In the genomic region with DNA sequence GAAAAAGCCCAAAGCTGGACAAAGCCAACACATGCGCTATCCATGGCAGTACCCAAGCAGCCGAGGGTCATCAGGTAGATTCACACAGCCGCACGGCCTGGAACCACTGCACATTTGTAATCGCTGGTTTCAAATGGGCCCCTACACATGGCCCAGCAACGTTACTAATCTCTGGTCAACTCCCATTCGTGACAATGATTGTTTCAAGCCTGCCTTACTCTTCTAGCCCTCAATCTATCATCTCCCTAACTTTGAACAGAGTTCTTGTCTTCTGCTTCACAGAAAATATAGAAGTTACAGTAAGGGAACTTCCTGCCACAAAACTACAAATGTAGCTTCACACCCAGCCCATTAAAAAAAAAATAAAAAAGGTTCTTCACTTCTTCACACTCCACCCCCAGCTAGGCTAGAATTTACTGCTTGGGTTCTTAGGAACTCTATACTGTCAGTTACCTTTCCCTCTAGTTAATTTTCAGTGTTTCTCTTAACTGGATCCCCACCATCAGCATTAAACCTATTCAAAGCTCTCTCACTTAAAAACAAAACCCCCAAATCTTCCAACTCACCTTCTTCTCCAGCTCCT, we compare ENCODE assay signal across 19 cellular contexts. TPM values are rescaled to one million over a fixed set of nuclear protein-coding genes. Genes with fewer than 3 reads are reported as not detected.
DNase-seq lines count a peak whose midpoint lies in the region; ATAC-seq and TF ChIP-seq lines count a peak whose summit lies in the region.
"Had no signal": no experiment of that assay in that cellular context is flagged by ENCODE, and none has a peak within 500 bp of the region (broad histone marks: within the 10 kb centered on the region; RNA-seq: fewer than 3 reads in every experiment).

No MANE protein-coding gene starts in this region.

- intact Hi-C loops in activated CD4-positive, alpha-beta T cell treated with anti-CD3 and anti-CD28 coated beads for 36 hours (cut with DNase I, micrococcal nuclease) = loop anchor here in 1 of 2 experiments (5.0 kb wide), 2 partner anchors 148 to 358 kb away; no protein-coding TSS in a partner anchor
- intact Hi-C loops in Calu3 (cut with micrococcal nuclease; ENCODE audit: unreplicated experiment) = no loop called here

- no peak for TF ChIP-seq CTCF in Calu3 (IDR thresholded peaks at IDR 0.05; ENCODE audit: unreplicated experiment)
- no peak for TF ChIP-seq CTCF in HFFc6 (IDR thresholded peaks at IDR 0.05)

- DNase-seq in activated CD4-positive, alpha-beta T cell treated with anti-CD3 and anti-CD28 coated beads for 36 hours = no peak
- DNase-seq in activated CD4-positive, alpha-beta T cell treated with anti-CD3 and anti-CD28 coated beads, Interleukin-2, amount 50 U/mL, for 48 hours = no peak
- DNase-seq in Calu3 (no peak), HFFc6 (no peak)
- no peak for DNase-seq in activated naive CD8-positive, alpha-beta T cell treated with anti-CD3 and anti-CD28 coated beads, Interleukin-2, amount 50 U/mL, for 24 hours
- DNase-seq in naive thymus-derived CD8-positive, alpha-beta T cell = peak in 2 of 10 donors; percentile 37 to 42
- DNase-seq: 8988T; activated CD4-positive, alpha-beta T cell treated with anti-CD3 and anti-CD28 coated beads, Interleukin-2, amount 50 U/mL, for 1 hour; kidney; mammary epithelial cell; NCI-H2029 treated with DMSO at 0.1 percent for 48 hours; psoas muscle; RPMI8226; stimulated activated CD8-positive, alpha-beta memory T cell treated with anti-CD3 and anti-CD28 coated beads, Interleukin-4, amount 100 ng/mL, for 48 hours; testis had no signal

- H3K27ac Mint-ChIP-seq in activated CD4-positive, alpha-beta T cell treated with anti-CD3 and anti-CD28 coated beads for 36 hours = peak overlapping the region; percentile 83
- H3K27ac Mint-ChIP-seq in Calu3 (ENCODE audit: unreplicated experiment) (peak overlapping the region; percentile 27), HFFc6 (no peak overlapping the region)
- peak overlapping the region; percentile 3 for H3K27ac Mint-ChIP-seq in activated naive CD8-positive, alpha-beta T cell treated with anti-CD3 and anti-CD28 coated beads, Interleukin-2, amount 50 U/mL, for 24 hours
- peak overlapping the region in 9 of 10 donors; percentile 14 to 86 (median 67) for H3K27ac Mint-ChIP-seq in naive thymus-derived CD8-positive, alpha-beta T cell

- H3K27me3 Mint-ChIP-seq in activated CD4-positive, alpha-beta T cell treated with anti-CD3 and anti-CD28 coated beads for 36 hours = no peaks in the 10 kb centered on the region
- H3K27me3 Mint-ChIP-seq in Calu3 (ENCODE audit: unreplicated experiment) = no peaks in the 10 kb centered on the region
- H3K27me3 Mint-ChIP-seq in activated naive CD8-positive, alpha-beta T cell treated with anti-CD3 and anti-CD28 coated beads, Interleukin-2, amount 50 U/mL, for 24 hours = no peaks in the 10 kb centered on the region
- no peaks in the 10 kb centered on the region for H3K27me3 Mint-ChIP-seq in naive thymus-derived CD8-positive, alpha-beta T cell
- no peaks in the 10 kb centered on the region for H3K27me3 Mint-ChIP-seq in HFFc6 (ENCODE audit: insufficient read depth)

- BruUV-seq in Calu3 (replicated peaks; lab: Mats Ljungman, UMichigan) = no TSS peak

- peak; percentile 76 for ATAC-seq in activated CD4-positive, alpha-beta T cell treated with anti-CD3 and anti-CD28 coated beads for 36 hours
- ATAC-seq in activated naive CD8-positive, alpha-beta T cell treated with anti-CD3 and anti-CD28 coated beads, Interleukin-2, amount 50 U/mL, for 24 hours = no peak
- ATAC-seq in naive thymus-derived CD8-positive, alpha-beta T cell = peak in 1 of 2 donors; percentile 51
- ATAC-seq in HG03196 (IDR thresholded peaks at IDR 0.05; ENCODE audit: unreplicated experiment) (no peak), GM18858 (IDR thresholded peaks at IDR 0.05; ENCODE audit: unreplicated experiment) (no peak)
- ATAC-seq: K562, psoas muscle, SK-N-SH treated with all-trans-retinoic acid at 6 μM for 48 hours had no signal

- CTCF ChIA-PET in activated CD4-positive, alpha-beta T cell treated with anti-CD3 and anti-CD28 coated beads for 36 hours (lab: Charles Lee) = interaction anchor here (0.7 kb wide), 1 partner anchor 115 kb away, joined by 3 read pairs; no protein-coding TSS in a partner anchor
- CTCF ChIA-PET in Calu3 (lab: Charles Lee) = no interaction called here

- POLR2A ChIA-PET in activated CD4-positive, alpha-beta T cell treated with anti-CD3 and anti-CD28 coated beads for 36 hours (lab: Charles Lee) = interaction anchor here (1.1 kb wide), 1 partner anchor 344 kb away, joined by 3 read pairs; no protein-coding TSS in a partner anchor
- POLR2A ChIA-PET in naive thymus-derived CD8-positive, alpha-beta T cell (lab: Charles Lee) = interaction anchor here (0.9 to 1.5 kb wide), 2 partner anchors 24 to 151 kb away, joined by 3 to 4 read pairs; partner anchors contain the start of genes CASP3 and IRF2

- H3K4me3 Mint-ChIP-seq in activated CD4-positive, alpha-beta T cell treated with anti-CD3 and anti-CD28 coated beads for 36 hours = peak overlapping the region; percentile 38
- H3K4me3 Mint-ChIP-seq in Calu3 (ENCODE audit: low read depth, unreplicated experiment) (no peak overlapping the region), HFFc6 (no peak overlapping the region)
- H3K4me3 Mint-ChIP-seq in activated naive CD8-positive, alpha-beta T cell treated with anti-CD3 and anti-CD28 coated beads, Interleukin-2, amount 50 U/mL, for 24 hours = no peak overlapping the region
- H3K4me3 Mint-ChIP-seq in naive thymus-derived CD8-positive, alpha-beta T cell = peak overlapping the region in 7 of 10 donors; percentile 1 to 62 (median 29)

- H3K9me3 Mint-ChIP-seq in activated CD4-positive, alpha-beta T cell treated with anti-CD3 and anti-CD28 coated beads for 36 hours (ENCODE audit: low read depth) = no peaks in the 10 kb centered on the region
- H3K9me3 Mint-ChIP-seq in Calu3 (ENCODE audit: low read depth, unreplicated experiment) = peaks cover 4% of the 10 kb centered on the region
- H3K9me3 Mint-ChIP-seq in activated naive CD8-positive, alpha-beta T cell treated with anti-CD3 and anti-CD28 coated beads, Interleukin-2, amount 50 U/mL, for 24 hours = no peaks in the 10 kb centered on the region
- no peaks in the 10 kb centered on the region for H3K9me3 Mint-ChIP-seq in naive thymus-derived CD8-positive, alpha-beta T cell
- no peaks in the 10 kb centered on the region for H3K9me3 Mint-ChIP-seq in HFFc6

- peaks cover 46% of the 10 kb centered on the region for H3K4me1 Mint-ChIP-seq in activated CD4-positive, alpha-beta T cell treated with anti-CD3 and anti-CD28 coated beads for 36 hours
- H3K4me1 Mint-ChIP-seq in Calu3 (ENCODE audit: low read depth, unreplicated experiment) (peaks cover 15% of the 10 kb centered on the region), HFFc6 (ENCODE audit: low read depth) (no peaks in the 10 kb centered on the region)
- peaks cover 24% of the 10 kb centered on the region for H3K4me1 Mint-ChIP-seq in activated naive CD8-positive, alpha-beta T cell treated with anti-CD3 and anti-CD28 coated beads, Interleukin-2, amount 50 U/mL, for 24 hours
- peaks cover 24 to 36% (median 30%) of the 10 kb centered on the region in 4 donors for H3K4me1 Mint-ChIP-seq in naive thymus-derived CD8-positive, alpha-beta T cell

- peaks cover 52% of the 10 kb centered on the region for H3K36me3 Mint-ChIP-seq in activated CD4-positive, alpha-beta T cell treated with anti-CD3 and anti-CD28 coated beads for 36 hours (ENCODE audit: low read depth)
- peaks cover 13% of the 10 kb centered on the region for H3K36me3 Mint-ChIP-seq in Calu3 (ENCODE audit: insufficient read depth, unreplicated experiment)
- H3K36me3 Mint-ChIP-seq in activated naive CD8-positive, alpha-beta T cell treated with anti-CD3 and anti-CD28 coated beads, Interleukin-2, amount 50 U/mL, for 24 hours (ENCODE audit: low read depth) = peaks cover 41% of the 10 kb centered on the region
- H3K36me3 Mint-ChIP-seq in naive thymus-derived CD8-positive, alpha-beta T cell = peaks cover 6 to 47% (median 26%) of the 10 kb centered on the region in 3 donors
- peaks cover 37% of the 10 kb centered on the region for H3K36me3 Mint-ChIP-seq in HFFc6 (ENCODE audit: low read depth)

RNA-seq across cellular contexts. Expression of gene CASP3, which starts 24.2 kb away (rescaled TPM):
- 10 to 100 TPM; 44.3 to 65.7 TPM for total RNA-seq in activated CD4-positive, alpha-beta T cell treated with anti-CD3 and anti-CD28 coated beads for 36 hours
- total RNA-seq in Calu3 (2022) = 21.8 and 22.2 TPM in 2 replicates
- total RNA-seq in naive thymus-derived CD8-positive, alpha-beta T cell = 10 to 100 TPM; 19.6 to 22.8 TPM
- 1 to 10 TPM; 1.9 to 4.7 (median 3.3) TPM for polyA plus RNA-seq in naive thymus-derived CD8-positive, alpha-beta T cell
- 10 to 100 TPM; 25.8 to 31.6 (median 26.5) TPM for total RNA-seq in HFFc6 (2021; fragmentation: NEBNext Ultra II Directional; extraction: Animal tissue kit (Norgen Biotek cat#: 25700))

RNA-seq across cellular contexts. Expression of gene PRIMPOL, which starts 24.5 kb away (rescaled TPM):
- 10 to 100 TPM; 20.4 to 24.3 TPM for total RNA-seq in activated CD4-positive, alpha-beta T cell treated with anti-CD3 and anti-CD28 coated beads for 36 hours
- 12.7 and 16.0 TPM in 2 replicates for total RNA-seq in Calu3 (2022)
- 10 to 100 TPM; 16.1 to 17.6 TPM for total RNA-seq in naive thymus-derived CD8-positive, alpha-beta T cell
- polyA plus RNA-seq in naive thymus-derived CD8-positive, alpha-beta T cell = 10 to 100 TPM; 12.1 to 16.5 (median 12.7) TPM
- total RNA-seq in HFFc6 (2021; fragmentation: NEBNext Ultra II Directional; extraction: Animal tissue kit (Norgen Biotek cat#: 25700)) = 10 to 100 TPM in 4 of 6 experiments, 1 to 10 TPM in 2; 9.0 to 11.3 (median 10.8) TPM

Comparison
In these comparisons a context has a peak if more than half of its experiments do, and no peak if none do; other contexts are left out.
1. H3K4me3 Mint-ChIP-seq: peak in activated CD4-positive, alpha-beta T cell treated with anti-CD3 and anti-CD28 coated beads for 36 hours (single experiment) and naive thymus-derived CD8-positive, alpha-beta T cell (7 of 10); none in Calu3 (single experiment), activated naive CD8-positive, alpha-beta T cell treated with anti-CD3 and anti-CD28 coated beads, Interleukin-2, amount 50 U/mL, for 24 hours (single experiment) and HFFc6 (single experiment).